ENCODE assay signal across 11 cellular contexts in genomic region chrX:40168183-40169015, GRCh38.
A peak's percentile ranks its signal among the peaks of the same experiment; 100 is the strongest.
DNase-seq lines count a peak whose midpoint lies in the region; ATAC-seq, FAIRE-seq and TF ChIP-seq lines count a peak whose summit lies in the region.
"Had no signal": no experiment of that assay in that cellular context is flagged by ENCODE, and none has a peak within 500 bp of the region (broad histone marks: within the 10 kb centered on the region; RNA-seq: fewer than 3 reads in every experiment).

No MANE protein-coding gene starts in this region.

- peaks cover 9% of the 10 kb centered on the region for H3K4me1 ChIP-seq in keratinocyte (ENCODE audit: control insufficient read depth, extremely low read depth, insufficient read depth, low read length)
- peaks cover 0 to 44% (median 12%) of the 10 kb centered on the region in 4 donors for H3K4me1 ChIP-seq in tibial artery

- H3K27ac ChIP-seq in keratinocyte (ENCODE audit: control insufficient read depth, insufficient read depth, low read length) (no peak overlapping the region), tibial artery (peak overlapping the region; percentile 49 to 52)

- intact Hi-C loops in activated T-helper 1 cell treated with anti-CD3 and anti-CD28 coated beads, Interleukin-12 subunit alpha, Interleukin-12 subunit beta, Interleukin-2, Interleukin-4 antibody, amounts not matched to agents 30 ng/mL and 10 ng/mL and 1 ng/mL, durations not matched to agents 14 hours and 24 hours and 36 hours (cut with micrococcal nuclease): loop anchor here (1.0 to 2.0 kb wide), 5 partner anchors 15 to 837 kb away; no protein-coding TSS in a partner anchor
- intact Hi-C loops in tibial artery (cut with DNase I; ENCODE audit: low total_unique reads): loop anchor here (5.0 kb wide), 2 partner anchors 156 to 436 kb away; no protein-coding TSS in a partner anchor

- no peak overlapping the region for H2AFZ ChIP-seq in keratinocyte (ENCODE audit: control insufficient read depth, low read length)

- TF ChIP-seq CTCF in keratinocyte (optimal IDR thresholded peaks at IDR 0.05 in 1 of 3, IDR thresholded peaks at IDR 0.05 in 1 of 3, conservative IDR thresholded peaks at IDR 0.05 in 1 of 3; ENCODE audit: extremely low read depth in 1 of 3, insufficient read depth in 2 of 3, low read length in 3 of 3): no peak
- no peak for TF ChIP-seq CTCF in tibial artery (IDR thresholded peaks at IDR 0.05)

- no peaks in the 10 kb centered on the region for H3K36me3 ChIP-seq in keratinocyte (ENCODE audit: control insufficient read depth in 2 of 2, extremely low read depth in 1 of 2, insufficient read depth in 2 of 2, low read length in 2 of 2)
- H3K36me3 ChIP-seq in tibial artery: no peaks in the 10 kb centered on the region

- DNase-seq in activated T-cell treated with anti-CD3 and anti-CD28 coated beads, Interleukin-2, amount 50 U/mL, for 4 hours: no peak
- DNase-seq in activated T-cell treated with anti-CD3 and anti-CD28 coated beads for 4 hours (no peak), keratinocyte (ENCODE audit: low read depth, low spot score) (no peak), tibial artery (no peak), GF-D8 (lab: John Stamatoyannopoulos, UW) (no peak), LoVo (ENCODE audit: low spot score) (no peak)
- DNase-seq in activated T-helper 1 cell treated with anti-CD3 and anti-CD28 coated beads, Interleukin-12 subunit alpha, Interleukin-12 subunit beta, Interleukin-2, Interleukin-4 antibody, amounts not matched to agents 30 ng/mL and 10 ng/mL and 1 ng/mL, durations not matched to agents 14 hours and 24 hours and 36 hours (ENCODE audit: low spot score): no peak
- DNase-seq: amniotic stem cell, GDM1, NCI-H2171 treated with DMSO at 0.1 percent for 48 hours had no signal

- no peaks in the 10 kb centered on the region for H3K9me3 Mint-ChIP-seq in activated T-cell treated with anti-CD3 and anti-CD28 coated beads, Interleukin-2, amount 50 U/mL, for 4 hours
- no peaks in the 10 kb centered on the region for H3K9me3 Mint-ChIP-seq in activated T-helper 1 cell treated with anti-CD3 and anti-CD28 coated beads, Interleukin-12 subunit alpha, Interleukin-12 subunit beta, Interleukin-2, Interleukin-4 antibody, amounts not matched to agents 30 ng/mL and 10 ng/mL and 1 ng/mL, durations not matched to agents 14 hours and 24 hours and 36 hours

- dilution Hi-C loops in keratinocyte (cut with MboI; ENCODE audit: extremely low pct_ligation_motif_present, low sequenced_read_pairs): no loop called here

- H3K9me1 ChIP-seq in keratinocyte (ENCODE audit: control insufficient read depth, extremely low read depth, insufficient read depth, low read length): no peaks in the 10 kb centered on the region

- FAIRE-seq in keratinocyte (lab: Jason Lieb, UNC): no peak

- no peaks in the 10 kb centered on the region for H3K9me3 ChIP-seq in keratinocyte (ENCODE audit: control insufficient read depth, low read depth, low read length)
- no peaks in the 10 kb centered on the region for H3K9me3 ChIP-seq in tibial artery

- H3K4me2 ChIP-seq in keratinocyte (ENCODE audit: control insufficient read depth, extremely low read depth, insufficient read depth, low read depth, low read length): peak overlapping the region; percentile 49

- H3K27me3 Mint-ChIP-seq in activated T-cell treated with anti-CD3 and anti-CD28 coated beads, Interleukin-2, amount 50 U/mL, for 4 hours (ENCODE audit: low read depth): no peaks in the 10 kb centered on the region
- no peaks in the 10 kb centered on the region for H3K27me3 Mint-ChIP-seq in activated T-helper 1 cell treated with anti-CD3 and anti-CD28 coated beads, Interleukin-12 subunit alpha, Interleukin-12 subunit beta, Interleukin-2, Interleukin-4 antibody, amounts not matched to agents 30 ng/mL and 10 ng/mL and 1 ng/mL, durations not matched to agents 14 hours and 24 hours and 36 hours (ENCODE audit: insufficient read depth)

- peak overlapping the region; percentile 72 for H3K27ac Mint-ChIP-seq in activated T-helper 1 cell treated with anti-CD3 and anti-CD28 coated beads, Interleukin-12 subunit alpha, Interleukin-12 subunit beta, Interleukin-2, Interleukin-4 antibody, amounts not matched to agents 30 ng/mL and 10 ng/mL and 1 ng/mL, durations not matched to agents 14 hours and 24 hours and 36 hours

- peak overlapping the region; percentile 72 for H3K4me3 Mint-ChIP-seq in activated T-cell treated with anti-CD3 and anti-CD28 coated beads, Interleukin-2, amount 50 U/mL, for 4 hours
- peak overlapping the region; percentile 80 for H3K4me3 Mint-ChIP-seq in activated T-helper 1 cell treated with anti-CD3 and anti-CD28 coated beads, Interleukin-12 subunit alpha, Interleukin-12 subunit beta, Interleukin-2, Interleukin-4 antibody, amounts not matched to agents 30 ng/mL and 10 ng/mL and 1 ng/mL, durations not matched to agents 14 hours and 24 hours and 36 hours

- peaks cover 6% of the 10 kb centered on the region for H3K36me3 Mint-ChIP-seq in activated T-cell treated with anti-CD3 and anti-CD28 coated beads, Interleukin-2, amount 50 U/mL, for 4 hours (ENCODE audit: insufficient read depth)
- H3K36me3 Mint-ChIP-seq in activated T-helper 1 cell treated with anti-CD3 and anti-CD28 coated beads, Interleukin-12 subunit alpha, Interleukin-12 subunit beta, Interleukin-2, Interleukin-4 antibody, amounts not matched to agents 30 ng/mL and 10 ng/mL and 1 ng/mL, durations not matched to agents 14 hours and 24 hours and 36 hours (ENCODE audit: low read depth): no peaks in the 10 kb centered on the region

- H3K4me3 ChIP-seq in keratinocyte (ENCODE audit: control insufficient read depth in 2 of 3, extremely low read depth in 1 of 3, insufficient read depth in 2 of 3, low read depth in 1 of 3, low read length in 3 of 3): no peak overlapping the region
- H3K4me3 ChIP-seq in tibial artery: peak overlapping the region; percentile 50 to 51

- H3K9ac ChIP-seq in keratinocyte (ENCODE audit: control insufficient read depth, extremely low read depth, insufficient read depth, low read length): no peak overlapping the region

- ATAC-seq in activated T-cell treated with anti-CD3 and anti-CD28 coated beads, Interleukin-2, amount 50 U/mL, for 4 hours: no peak
- no peak for ATAC-seq in HG03095 (IDR thresholded peaks at IDR 0.05; ENCODE audit: unreplicated experiment)

- H4K20me1 ChIP-seq in keratinocyte (ENCODE audit: control insufficient read depth, extremely low read depth, insufficient read depth, low read length): no peaks in the 10 kb centered on the region

- peaks cover 47% of the 10 kb centered on the region for H3K4me1 Mint-ChIP-seq in activated T-cell treated with anti-CD3 and anti-CD28 coated beads, Interleukin-2, amount 50 U/mL, for 4 hours (ENCODE audit: low read depth)
- H3K4me1 Mint-ChIP-seq in activated T-helper 1 cell treated with anti-CD3 and anti-CD28 coated beads, Interleukin-12 subunit alpha, Interleukin-12 subunit beta, Interleukin-2, Interleukin-4 antibody, amounts not matched to agents 30 ng/mL and 10 ng/mL and 1 ng/mL, durations not matched to agents 14 hours and 24 hours and 36 hours (ENCODE audit: low read depth): peaks cover 52% of the 10 kb centered on the region

- no peaks in the 10 kb centered on the region for H3K79me2 ChIP-seq in keratinocyte (ENCODE audit: control insufficient read depth, insufficient read depth, low read length)

- H3K27me3 ChIP-seq in keratinocyte (ENCODE audit: control insufficient read depth, extremely low read depth, insufficient read depth, low read length): peaks cover 42% of the 10 kb centered on the region
- no peaks in the 10 kb centered on the region for H3K27me3 ChIP-seq in tibial artery

Comparison
In these comparisons a context has a peak if more than half of its experiments do, and no peak if none do; other contexts are left out.
1. H3K4me3 ChIP-seq: peak in tibial artery (2 of 2); none in keratinocyte (0 of 3).